In the genomic region with DNA sequence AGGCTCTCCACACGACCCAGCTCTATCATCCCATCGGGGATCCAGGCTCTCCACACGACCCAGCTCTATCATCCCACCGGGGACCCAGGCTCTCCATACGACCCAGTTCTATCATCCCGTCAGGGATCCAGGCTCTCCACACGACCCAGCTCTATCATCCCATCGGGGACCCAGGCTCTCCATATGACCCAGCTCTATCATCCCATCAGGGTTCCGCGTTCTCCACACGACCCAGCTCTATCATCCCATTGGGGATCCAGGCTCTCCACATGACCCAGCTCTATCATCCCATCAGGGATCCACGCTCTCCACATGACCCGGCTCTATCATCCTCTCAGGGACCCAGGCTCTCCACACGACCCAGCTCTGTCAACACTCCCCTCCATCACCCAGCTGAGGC, we compare ENCODE assay signal across 10 cellular contexts. TPM values are rescaled to one million over a fixed set of nuclear protein-coding genes. Genes with fewer than 3 reads are reported as not detected.
A peak's percentile ranks its signal among the peaks of the same experiment; 100 is the strongest.
DNase-seq lines count a peak whose midpoint lies in the region; ATAC-seq and TF ChIP-seq lines count a peak whose summit lies in the region.
"Not testable (repeated sequence)": the region's sequence is repeated elsewhere in the genome, so short reads cannot be mapped to it uniquely, and the experiment has no call there.
"Had no signal": no experiment of that assay in that cellular context is flagged by ENCODE, and none has a peak within 500 bp of the region (broad histone marks: within the 10 kb centered on the region; RNA-seq: fewer than 3 reads in every experiment).

No MANE protein-coding gene starts in this region.

- not testable (repeated sequence) for H3K4me3 Mint-ChIP-seq in Calu3 (ENCODE audit: low read depth, unreplicated experiment); activated CD8-positive, alpha-beta memory T cell treated with anti-CD3 and anti-CD28 coated beads, Interleukin-2, amount 10 ng/mL, durations not matched to agents 7 days and 5 days; activated naive CD8-positive, alpha-beta T cell
- peak overlapping the region; percentile 71 for H3K4me3 Mint-ChIP-seq in endothelial cell (ENCODE audit: unreplicated experiment)
- H3K4me3 Mint-ChIP-seq in naive thymus-derived CD8-positive, alpha-beta T cell, result peak overlapping the region in 1 of 10 donors; percentile 29
- peak overlapping the region in 1 of 2 donors; percentile 45 for H3K4me3 Mint-ChIP-seq in stimulated activated naive B cell treated with anti-CD40 and anti-IgM and Interleukin-4, amounts not matched to agents 10 μg/mL and 1 μg/mL and 100 μg/mL, for 72 hours

- BruUV-seq in Calu3 (replicated peaks; lab: Mats Ljungman, UMichigan), result not testable (repeated sequence)

- POLR2A ChIA-PET in naive thymus-derived CD8-positive, alpha-beta T cell (lab: Charles Lee), result interaction anchor here (1.2 kb wide), 1 partner anchor 97 kb away, joined by 3 read pairs; no protein-coding TSS in a partner anchor

- DNase-seq in Calu3; activated CD8-positive, alpha-beta memory T cell treated with anti-CD3 and anti-CD28 coated beads, Interleukin-2, amount 10 ng/mL, durations not matched to agents 7 days and 5 days; endothelial cell (ENCODE audit: low spot score); naive thymus-derived CD8-positive, alpha-beta T cell; stimulated activated naive B cell treated with anti-CD40 and anti-IgM and Interleukin-4, amounts not matched to agents 10 μg/mL and 1 μg/mL and 100 μg/mL, for 72 hours: not testable (repeated sequence)

- not testable (repeated sequence) for TF ChIP-seq CTCF in Calu3 (IDR thresholded peaks at IDR 0.05; ENCODE audit: unreplicated experiment); VCaP (conservative IDR thresholded peaks at IDR 0.05); endothelial cell (IDR thresholded peaks at IDR 0.05; ENCODE audit: unreplicated experiment)

- intact Hi-C loops in Calu3 (cut with micrococcal nuclease; ENCODE audit: unreplicated experiment), result not testable (repeated sequence)

- CTCF ChIA-PET in Calu3 (lab: Charles Lee), result not testable (repeated sequence)
- CTCF ChIA-PET in activated CD8-positive, alpha-beta memory T cell treated with anti-CD3 and anti-CD28 coated beads, Interleukin-2, amount 10 ng/mL, durations not matched to agents 7 days and 5 days (lab: Charles Lee), result interaction anchor here (1.0 to 2.1 kb wide), 2 partner anchors 19 to 31 kb away, joined by 3 to 7 read pairs; no protein-coding TSS in a partner anchor

- not testable (repeated sequence) for H3K27me3 Mint-ChIP-seq in Calu3 (ENCODE audit: unreplicated experiment); activated CD8-positive, alpha-beta memory T cell treated with anti-CD3 and anti-CD28 coated beads, Interleukin-2, amount 10 ng/mL, durations not matched to agents 7 days and 5 days; activated naive CD8-positive, alpha-beta T cell; naive thymus-derived CD8-positive, alpha-beta T cell; stimulated activated naive B cell treated with anti-CD40 and anti-IgM and Interleukin-4, amounts not matched to agents 10 μg/mL and 1 μg/mL and 100 μg/mL, for 72 hours
- peaks cover 22% of the 10 kb centered on the region for H3K27me3 Mint-ChIP-seq in endothelial cell (ENCODE audit: unreplicated experiment)

- peak overlapping the region; percentile 57; the same call in 1 of the 2 replicates for H3K27ac ChIP-seq in VCaP

- not testable (repeated sequence) for ATAC-seq in activated CD8-positive, alpha-beta memory T cell treated with anti-CD3 and anti-CD28 coated beads, Interleukin-2, amount 10 ng/mL, durations not matched to agents 7 days and 5 days; naive thymus-derived CD8-positive, alpha-beta T cell; stimulated activated naive B cell treated with anti-CD40 and anti-IgM and Interleukin-4, amounts not matched to agents 10 μg/mL and 1 μg/mL and 100 μg/mL, for 72 hours (replicated peaks)

- H3K27ac Mint-ChIP-seq in Calu3 (ENCODE audit: unreplicated experiment) (peak overlapping the region; percentile 76), endothelial cell (ENCODE audit: unreplicated experiment) (peak overlapping the region; percentile 57)
- peak overlapping the region; percentile 9 for H3K27ac Mint-ChIP-seq in activated CD8-positive, alpha-beta memory T cell treated with anti-CD3 and anti-CD28 coated beads, Interleukin-2, amount 10 ng/mL, durations not matched to agents 7 days and 5 days
- peak overlapping the region; percentile 51 for H3K27ac Mint-ChIP-seq in activated naive CD8-positive, alpha-beta T cell
- peak overlapping the region; percentile 29 to 93 (median 76) for H3K27ac Mint-ChIP-seq in naive thymus-derived CD8-positive, alpha-beta T cell
- peak overlapping the region; percentile 73 for H3K27ac Mint-ChIP-seq in stimulated activated naive B cell treated with anti-CD40 and anti-IgM and Interleukin-4, amounts not matched to agents 10 μg/mL and 1 μg/mL and 100 μg/mL, for 72 hours

- H3K36me3 Mint-ChIP-seq in Calu3 (ENCODE audit: insufficient read depth, unreplicated experiment) (peaks cover 34% of the 10 kb centered on the region), endothelial cell (ENCODE audit: low read depth, unreplicated experiment) (peaks cover 14% of the 10 kb centered on the region)
- H3K36me3 Mint-ChIP-seq in activated CD8-positive, alpha-beta memory T cell treated with anti-CD3 and anti-CD28 coated beads, Interleukin-2, amount 10 ng/mL, durations not matched to agents 7 days and 5 days; activated naive CD8-positive, alpha-beta T cell; naive thymus-derived CD8-positive, alpha-beta T cell: not testable (repeated sequence)
- peaks cover 5 to 11% of the 10 kb centered on the region in 2 donors for H3K36me3 Mint-ChIP-seq in stimulated activated naive B cell treated with anti-CD40 and anti-IgM and Interleukin-4, amounts not matched to agents 10 μg/mL and 1 μg/mL and 100 μg/mL, for 72 hours

- H3K4me1 Mint-ChIP-seq in Calu3 (ENCODE audit: low read depth, unreplicated experiment); activated CD8-positive, alpha-beta memory T cell treated with anti-CD3 and anti-CD28 coated beads, Interleukin-2, amount 10 ng/mL, durations not matched to agents 7 days and 5 days; activated naive CD8-positive, alpha-beta T cell (ENCODE audit: low read depth); endothelial cell (ENCODE audit: unreplicated experiment): not testable (repeated sequence)
- H3K4me1 Mint-ChIP-seq in naive thymus-derived CD8-positive, alpha-beta T cell, result peaks cover 0 to 11% (median 4%) of the 10 kb centered on the region in 4 donors
- H3K4me1 Mint-ChIP-seq in stimulated activated naive B cell treated with anti-CD40 and anti-IgM and Interleukin-4, amounts not matched to agents 10 μg/mL and 1 μg/mL and 100 μg/mL, for 72 hours, result peaks cover 11 to 13% of the 10 kb centered on the region in 2 donors

- H3K9me3 Mint-ChIP-seq in Calu3 (ENCODE audit: low read depth, unreplicated experiment), result peaks cover 16% of the 10 kb centered on the region
- H3K9me3 Mint-ChIP-seq in activated CD8-positive, alpha-beta memory T cell treated with anti-CD3 and anti-CD28 coated beads, Interleukin-2, amount 10 ng/mL, durations not matched to agents 7 days and 5 days (ENCODE audit: low read depth), result peaks cover 17% of the 10 kb centered on the region
- not testable (repeated sequence) for H3K9me3 Mint-ChIP-seq in activated naive CD8-positive, alpha-beta T cell (ENCODE audit: low read depth)
- H3K9me3 Mint-ChIP-seq in endothelial cell (ENCODE audit: unreplicated experiment), result peaks cover 13% of the 10 kb centered on the region
- peaks cover 0 to 24% (median 6%) of the 10 kb centered on the region in 9 donors for H3K9me3 Mint-ChIP-seq in naive thymus-derived CD8-positive, alpha-beta T cell
- peaks cover 16 to 19% of the 10 kb centered on the region in 2 donors for H3K9me3 Mint-ChIP-seq in stimulated activated naive B cell treated with anti-CD40 and anti-IgM and Interleukin-4, amounts not matched to agents 10 μg/mL and 1 μg/mL and 100 μg/mL, for 72 hours

RNA-seq across cellular contexts. Expression of a gene that starts 20.5 kb away (rescaled TPM):
- total RNA-seq in Calu3 (2022) (2.4 and 3.5 TPM in 2 replicates), endothelial cell (ENCODE audit: unreplicated experiment) (not detected)
- total RNA-seq in activated CD8-positive, alpha-beta memory T cell treated with anti-CD3 and anti-CD28 coated beads, Interleukin-2, amount 10 ng/mL, durations not matched to agents 7 days and 5 days, result not detected
- not detected for total RNA-seq in naive thymus-derived CD8-positive, alpha-beta T cell
- not detected for polyA plus RNA-seq in naive thymus-derived CD8-positive, alpha-beta T cell
- total RNA-seq: GM12878, H7, NCI-H460 had no signal
- polyA plus RNA-seq: GM12878 had no signal

RNA-seq across cellular contexts. Expression of a gene that starts 37.3 kb away (rescaled TPM):
- total RNA-seq in Calu3 (2022) (32.4 and 34.7 TPM in 2 replicates), endothelial cell (ENCODE audit: unreplicated experiment) (16.6 TPM)
- 10 to 100 TPM; 22.9 to 23.6 TPM for total RNA-seq in activated CD8-positive, alpha-beta memory T cell treated with anti-CD3 and anti-CD28 coated beads, Interleukin-2, amount 10 ng/mL, durations not matched to agents 7 days and 5 days
- total RNA-seq in naive thymus-derived CD8-positive, alpha-beta T cell, result 10 to 100 TPM; 24.9 to 26.5 TPM
- polyA plus RNA-seq in naive thymus-derived CD8-positive, alpha-beta T cell, result 10 to 100 TPM in 1 of 3 donors, 1 to 10 TPM in 2; 3.2 to 10.7 (median 6.2) TPM

RNA-seq across cellular contexts. Expression of a gene that starts 53.2 kb away (rescaled TPM):
- 0.66 TPM in 1 of 2 replicates, not detected in the other for total RNA-seq in Calu3 (2022)
- 100 to 1,000 TPM in 1 of 2 experiments, 10 to 100 TPM in 1; 28.1 to 156 TPM for total RNA-seq in activated CD8-positive, alpha-beta memory T cell treated with anti-CD3 and anti-CD28 coated beads, Interleukin-2, amount 10 ng/mL, durations not matched to agents 7 days and 5 days
- not detected for total RNA-seq in endothelial cell (ENCODE audit: unreplicated experiment)
- total RNA-seq in naive thymus-derived CD8-positive, alpha-beta T cell, result 1 to 10 TPM; 1.5 to 1.6 TPM
- 1 to 10 TPM in 1 of 3 donors, not detected in 2; 2.3 TPM for polyA plus RNA-seq in naive thymus-derived CD8-positive, alpha-beta T cell
- total RNA-seq: H7, NCI-H460 had no signal

Comparison
In these comparisons a context has a peak if more than half of its experiments do, and no peak if none do; other contexts are left out.
1. H3K27ac Mint-ChIP-seq: peak in every context shown above with its lines; median percentile 76 in Calu3; 76 in naive thymus-derived CD8-positive, alpha-beta T cell; 73 in stimulated activated naive B cell treated with anti-CD40 and anti-IgM and Interleukin-4, amounts not matched to agents 10 μg/mL and 1 μg/mL and 100 μg/mL, for 72 hours; 57 in endothelial cell; 51 in activated naive CD8-positive, alpha-beta T cell; 9 in activated CD8-positive, alpha-beta memory T cell treated with anti-CD3 and anti-CD28 coated beads, Interleukin-2, amount 10 ng/mL, durations not matched to agents 7 days and 5 days.
2. RNA of a gene that starts 53.2 kb away (total RNA-seq): 28.1 to 156 TPM in activated CD8-positive, alpha-beta memory T cell treated with anti-CD3 and anti-CD28 coated beads, Interleukin-2, amount 10 ng/mL, durations not matched to agents 7 days and 5 days; 1.5 to 1.6 TPM in naive thymus-derived CD8-positive, alpha-beta T cell, 0.66 TPM in Calu3 and not detected in endothelial cell (single experiment); every median in the first group is over 10 times any median in the second.